14 cellular contexts compared by ENCODE assay signal in genomic region chr11:66631883-66632282, GRCh38.
"Had no signal": no experiment of that assay in that cellular context is flagged by ENCODE, and none has a peak within 500 bp of the region (broad histone marks: within the 10 kb centered on the region; RNA-seq: fewer than 3 reads in every experiment).

No MANE protein-coding gene starts in this region.

- ATAC-seq: heart left ventricle, sciatic nerve had no signal

- H3K9me3 ChIP-seq: heart left ventricle, thyroid gland, vagina had no signal

- H3K9me3 Mint-ChIP-seq: activated CD4-positive, alpha-beta T cell treated with anti-CD3 and anti-CD28 coated beads, Interleukin-2, amount 10 ng/mL, durations not matched to agents 7 days and 5 days; neural progenitor cell had no signal

- H3K4me3 ChIP-seq: heart left ventricle, lung, neural progenitor cell, thyroid gland, vagina had no signal

- H3K4me3 Mint-ChIP-seq: activated CD4-positive, alpha-beta T cell treated with anti-CD3 and anti-CD28 coated beads, Interleukin-2, amount 10 ng/mL, durations not matched to agents 7 days and 5 days; activated naive CD8-positive, alpha-beta T cell; neural progenitor cell had no signal

- H3K4me1 ChIP-seq: neural progenitor cell, thyroid gland had no signal

- H2AFZ ChIP-seq: neural progenitor cell had no signal

- H3K9ac ChIP-seq: neural progenitor cell had no signal

- DNase-seq: activated CD4-positive, alpha-beta T cell treated with anti-CD3 and anti-CD28 coated beads, Interleukin-2, amount 10 ng/mL, durations not matched to agents 7 days and 5 days; activated CD4-positive, CD25-positive, alpha-beta regulatory T cell; activated effector memory CD4-positive, alpha-beta T cell treated with anti-CD3 and anti-CD28 coated beads, Interleukin-2, amount 50 U/mL, for 16 hours; activated T-cell treated with anti-CD3 and anti-CD28 coated beads for 4 hours; effector CD8-positive, alpha-beta T cell; foreskin fibroblast; heart left ventricle; midbrain; thyroid gland had no signal

- H3K4me2 ChIP-seq: neural progenitor cell had no signal

- H3K27me3 ChIP-seq: heart left ventricle, neural progenitor cell, thyroid gland, vagina had no signal

- H3K27me3 Mint-ChIP-seq: activated CD4-positive, alpha-beta T cell treated with anti-CD3 and anti-CD28 coated beads, Interleukin-2, amount 10 ng/mL, durations not matched to agents 7 days and 5 days; activated naive CD8-positive, alpha-beta T cell had no signal

- H3K27ac Mint-ChIP-seq: activated CD4-positive, alpha-beta T cell treated with anti-CD3 and anti-CD28 coated beads, Interleukin-2, amount 10 ng/mL, durations not matched to agents 7 days and 5 days; activated naive CD8-positive, alpha-beta T cell; neural progenitor cell had no signal

- H3K27ac ChIP-seq: neural progenitor cell, thyroid gland, vagina had no signal
